20 cellular contexts compared by ENCODE assay signal in genomic region chr2:205889073-205889472, GRCh38.
A peak's percentile ranks its signal among the peaks of the same experiment; 100 is the strongest.
DNase-seq lines count a peak whose midpoint lies in the region; ATAC-seq and TF ChIP-seq lines count a peak whose summit lies in the region.
"Had no signal": no experiment of that assay in that cellular context is flagged by ENCODE, and none has a peak within 500 bp of the region (broad histone marks: within the 10 kb centered on the region; RNA-seq: fewer than 3 reads in every experiment).

No MANE protein-coding gene starts in this region.

- peaks cover 6% of the 10 kb centered on the region for H3K4me1 Mint-ChIP-seq in stimulated activated naive CD8-positive, alpha-beta T cell treated with anti-CD3 and anti-CD28 coated beads, Interleukin-15, amount 100 ng/mL, for 72 hours
- H3K4me1 Mint-ChIP-seq: nephron had no signal

- H4K20me1 ChIP-seq in neural cell (ENCODE audit: insufficient read depth) = no peaks in the 10 kb centered on the region

- H3K27me3 Mint-ChIP-seq in stimulated activated naive CD8-positive, alpha-beta T cell treated with anti-CD3 and anti-CD28 coated beads, Interleukin-15, amount 100 ng/mL, for 72 hours = peaks cover 32% of the 10 kb centered on the region

- no peak overlapping the region for H2AFZ ChIP-seq in neural cell (ENCODE audit: low read depth, low read length)

- ATAC-seq in GM21786 (IDR thresholded peaks at IDR 0.05; ENCODE audit: unreplicated experiment) = no peak
- no peak for ATAC-seq in stimulated activated naive CD8-positive, alpha-beta T cell treated with anti-CD3 and anti-CD28 coated beads, Interleukin-15, amount 100 ng/mL, for 72 hours
- ATAC-seq: right lobe of liver, upper lobe of right lung had no signal

- no peaks in the 10 kb centered on the region for H3K36me3 ChIP-seq in neural cell (ENCODE audit: insufficient read depth, low read length)
- H3K36me3 ChIP-seq in ascending aorta = no peaks in the 10 kb centered on the region
- H3K36me3 ChIP-seq: right lobe of liver, upper lobe of right lung had no signal

- H3F3A ChIP-seq in neural cell (ENCODE audit: insufficient read depth, low read length, poor library complexity, severe bottlenecking) = no peaks in the 10 kb centered on the region

- no peaks in the 10 kb centered on the region for H3K79me2 ChIP-seq in neural cell (replicated peaks; ENCODE audit: insufficient read depth, low read length)

- no peaks in the 10 kb centered on the region for H3K4me1 ChIP-seq in ascending aorta
- H3K4me1 ChIP-seq: right lobe of liver, upper lobe of right lung had no signal

- peak; percentile 37 for TF ChIP-seq EP300 in neural cell (conservative IDR thresholded peaks at IDR 0.05; ENCODE audit: poor library complexity, severe bottlenecking)

- no peak for TF ChIP-seq RAD21 in neural cell (conservative IDR thresholded peaks at IDR 0.05)

- H3K9me3 Mint-ChIP-seq in stimulated activated naive CD8-positive, alpha-beta T cell treated with anti-CD3 and anti-CD28 coated beads, Interleukin-15, amount 100 ng/mL, for 72 hours = no peaks in the 10 kb centered on the region
- H3K9me3 Mint-ChIP-seq: CD4-positive, alpha-beta memory T cell; nephron; T-helper 2 cell treated with Interferon-gamma antibody and Interleukin-4, amounts not matched to agents 5 μg/mL and 100 μg/mL, for 36 hours had no signal

- H3K4me3 Mint-ChIP-seq in stimulated activated naive CD8-positive, alpha-beta T cell treated with anti-CD3 and anti-CD28 coated beads, Interleukin-15, amount 100 ng/mL, for 72 hours = no peak overlapping the region
- H3K4me3 Mint-ChIP-seq: activated naive CD8-positive, alpha-beta T cell; CD4-positive, alpha-beta memory T cell; nephron; T-helper 2 cell treated with Interferon-gamma antibody and Interleukin-4, amounts not matched to agents 5 μg/mL and 100 μg/mL, for 36 hours had no signal

- no peaks in the 10 kb centered on the region for H3K27me3 ChIP-seq in neural cell (ENCODE audit: insufficient read depth, low read depth, low read length)
- H3K27me3 ChIP-seq in ascending aorta = no peaks in the 10 kb centered on the region
- H3K27me3 ChIP-seq: right lobe of liver, upper lobe of right lung had no signal

- no peak overlapping the region for H3K27ac Mint-ChIP-seq in stimulated activated naive CD8-positive, alpha-beta T cell treated with anti-CD3 and anti-CD28 coated beads, Interleukin-15, amount 100 ng/mL, for 72 hours
- H3K27ac Mint-ChIP-seq: activated naive CD8-positive, alpha-beta T cell; CD4-positive, alpha-beta memory T cell; T-helper 2 cell treated with Interferon-gamma antibody and Interleukin-4, amounts not matched to agents 5 μg/mL and 100 μg/mL, for 36 hours had no signal

- H3K9ac ChIP-seq in neural cell (ENCODE audit: low read length) = no peak overlapping the region

- TF ChIP-seq CTCF in neural cell (IDR thresholded peaks at IDR 0.05; ENCODE audit: poor library complexity, severe bottlenecking) = no peak
- TF ChIP-seq CTCF in ascending aorta (IDR thresholded peaks at IDR 0.05) = no peak

- no peak overlapping the region for H3K4me2 ChIP-seq in neural cell (ENCODE audit: low read length)

- H3K9me2 ChIP-seq in neural cell (ENCODE audit: insufficient read depth, low read length) = no peaks in the 10 kb centered on the region

- H3K27ac ChIP-seq in neural cell (ENCODE audit: low read length) = peak overlapping the region; percentile 25
- no peak overlapping the region for H3K27ac ChIP-seq in ascending aorta
- H3K27ac ChIP-seq: 22Rv1, right lobe of liver, upper lobe of right lung had no signal

- H3K4me3 ChIP-seq in neural cell (ENCODE audit: low read length) = no peak overlapping the region
- no peak overlapping the region for H3K4me3 ChIP-seq in ascending aorta
- H3K4me3 ChIP-seq: right lobe of liver, upper lobe of right lung had no signal

- intact Hi-C loops in ascending aorta (cut with DNase I) = loop anchor here (5.0 kb wide), 1 partner anchor 122 kb away; no protein-coding TSS in a partner anchor

- H3K9me3 ChIP-seq in neural cell (ENCODE audit: low read length) = no peaks in the 10 kb centered on the region
- H3K9me3 ChIP-seq in ascending aorta = no peaks in the 10 kb centered on the region
- H3K9me3 ChIP-seq: right lobe of liver, upper lobe of right lung had no signal

- DNase-seq in DMS79 treated with DMSO at 0.1 percent for 48 hours (lab: John Stamatoyannopoulos, UW) (peak; percentile 29), DMS79 (lab: John Stamatoyannopoulos, UW) (no peak), NCI-H345 treated with DMSO at 0.1 percent for 48 hours (lab: John Stamatoyannopoulos, UW; ENCODE audit: unreplicated experiment) (peak; percentile 35), dermis blood vessel endothelial cell (peak; percentile 73), ascending aorta (ENCODE audit: low spot score in 2 of 2) (no peak)
- DNase-seq in stimulated activated naive CD8-positive, alpha-beta T cell treated with anti-CD3 and anti-CD28 coated beads, Interleukin-15, amount 100 ng/mL, for 72 hours = no peak
- DNase-seq: activated CD4-positive, alpha-beta T cell treated with anti-CD3 and anti-CD28 coated beads, Interleukin-2, amount 50 U/mL, for 1 hour; activated T-cell treated with anti-CD3 and anti-CD28 coated beads, Interleukin-2, amount 50 U/mL, for 1 hour; CD4-positive, alpha-beta memory T cell; NCI-H1092; NCI-H524 treated with DMSO at 0.1 percent for 48 hours; right lobe of liver; stimulated activated CD4-positive, alpha-beta T cell treated with anti-CD3 and anti-CD28 coated beads, Interleukin-4, amount 100 ng/mL, for 1 hour; upper lobe of right lung had no signal

TF ChIP-seq in neural cell, 6 proteins besides CTCF, POLR2A, EP300 and RAD21:
- peak; percentile 57 for TF ChIP-seq REST (IDR thresholded peaks at IDR 0.05; ENCODE audit: borderline replicate concordance)
- TF ChIP-seq TAF1 (IDR thresholded peaks at IDR 0.05; ENCODE audit: low read depth) = no peak
- peak; percentile 51 for TF ChIP-seq POLR2AphosphoS5 (IDR thresholded peaks at IDR 0.05)
- no peak for TF ChIP-seq EZH2 (IDR thresholded peaks at IDR 0.05; ENCODE audit: borderline replicate concordance, insufficient read depth, low read length, poor library complexity, severe bottlenecking)
- no peak for TF ChIP-seq MXI1 (conservative IDR thresholded peaks at IDR 0.05; ENCODE audit: poor library complexity, severe bottlenecking)
- no peak for TF ChIP-seq SMC3 (conservative IDR thresholded peaks at IDR 0.05; ENCODE audit: poor library complexity)

Comparison
In these comparisons a context has a peak if more than half of its experiments do, and no peak if none do; other contexts are left out.
1. DNase-seq: peak in DMS79 treated with DMSO at 0.1 percent for 48 hours (single experiment), NCI-H345 treated with DMSO at 0.1 percent for 48 hours (single experiment) and dermis blood vessel endothelial cell (single experiment); none in DMS79 (single experiment), stimulated activated naive CD8-positive, alpha-beta T cell treated with anti-CD3 and anti-CD28 coated beads, Interleukin-15, amount 100 ng/mL, for 72 hours (0 of 2) and ascending aorta (0 of 2).